8 cellular contexts compared by ENCODE assay signal in genomic region chr3:99808163-99808794, GRCh38. TPM values are rescaled to one million over a fixed set of nuclear protein-coding genes. Genes with fewer than 3 reads are reported as not detected.
DNase-seq lines count a peak whose midpoint lies in the region; ATAC-seq and TF ChIP-seq lines count a peak whose summit lies in the region.

No MANE protein-coding gene starts in this region.

- TF ChIP-seq EP300 in SK-N-SH (IDR thresholded peaks at IDR 0.05; ENCODE audit: borderline replicate concordance in 1 of 2, low read depth in 1 of 2, low read length in 1 of 2) (no peak), transverse colon (IDR thresholded peaks at IDR 0.05; ENCODE audit: low read depth) (no peak)

- H3K4me1 ChIP-seq in SK-N-SH (ENCODE audit: control insufficient read depth in 1 of 2, insufficient read depth in 2 of 2, low read depth in 1 of 2, low read length in 1 of 2), result no peaks in the 10 kb centered on the region
- no peaks in the 10 kb centered on the region for H3K4me1 ChIP-seq in lung (ENCODE audit: control insufficient read depth in 2 of 2, insufficient read depth in 2 of 2, low read length in 2 of 2)
- no peaks in the 10 kb centered on the region for H3K4me1 ChIP-seq in transverse colon

- no peak overlapping the region for H3K9ac ChIP-seq in SK-N-SH

- WGBS in SK-N-SH (ENCODE audit: low lambda C conversion rate), result 39% methylated on average over 3 of the region's 4 CpGs
- WGBS in lung, 2 donors, result 52 to 54% methylated on average over 4 of the region's 4 CpGs
- 40 to 52% methylated on average over 2 to 4 of the region's 4 CpGs for WGBS in transverse colon (ENCODE audit: low coverage in 1 of 2), 2 donors

- peak; percentile 59 for TF ChIP-seq RAD21 in SK-N-SH (IDR thresholded peaks at IDR 0.05; ENCODE audit: low read length)

- H3K9me3 ChIP-seq in SK-N-SH, result no peaks in the 10 kb centered on the region; the same call in 1 of the 2 replicates
- H3K9me3 ChIP-seq in lung (ENCODE audit: control insufficient read depth in 2 of 2, insufficient read depth in 1 of 2, low read length in 1 of 2), result peaks cover 0 to 6% of the 10 kb centered on the region in 2 donors
- peaks cover 9 to 17% of the 10 kb centered on the region in 2 donors for H3K9me3 ChIP-seq in transverse colon

- H3K36me3 ChIP-seq in SK-N-SH (replicated peaks in 1 of 2; ENCODE audit: control insufficient read depth in 1 of 2, insufficient read depth in 2 of 2, low read length in 1 of 2), result no peaks in the 10 kb centered on the region
- no peaks in the 10 kb centered on the region for H3K36me3 ChIP-seq in lung (ENCODE audit: control insufficient read depth in 2 of 2, insufficient read depth in 2 of 2, low read length in 2 of 2)
- H3K36me3 ChIP-seq in transverse colon, result no peaks in the 10 kb centered on the region

- no peaks in the 10 kb centered on the region for H3F3A ChIP-seq in SK-N-SH (replicated peaks; ENCODE audit: insufficient read depth)

- no peak overlapping the region for H3K4me2 ChIP-seq in SK-N-SH

- peak; percentile 68 for DNase-seq in DMS53 treated with DMSO at 0.1 percent for 48 hours (lab: John Stamatoyannopoulos, UW; ENCODE audit: unreplicated experiment)
- peak; percentile 45 for DNase-seq in MV-4-11 (lab: John Stamatoyannopoulos, UW)
- DNase-seq in SK-N-SH, result peak; percentile 53
- peak; percentile 93 for DNase-seq in dermis blood vessel endothelial cell
- peak; percentile 55 for DNase-seq in lung (ENCODE audit: low spot score)
- DNase-seq in transverse colon, result peak; percentile 29

- peak; percentile 65 for ATAC-seq in GM21390 (IDR thresholded peaks at IDR 0.05; ENCODE audit: unreplicated experiment)
- ATAC-seq in lung (ENCODE audit: insufficient read depth, low FRiP score), result no peak
- no peak for ATAC-seq in HG02763 (IDR thresholded peaks at IDR 0.05; ENCODE audit: unreplicated experiment)

- POLR2A ChIA-PET in SK-N-SH (lab: Yijun Ruan, JAX), result no interaction called here

- H3K27ac ChIP-seq in SK-N-SH (ENCODE audit: low read depth in 2 of 2, low read length in 1 of 2) (no peak overlapping the region), lung (ENCODE audit: low read depth in 1 of 2, low read length in 1 of 2) (no peak overlapping the region), transverse colon (no peak overlapping the region)

- TF ChIP-seq CTCF in SK-N-SH (IDR thresholded peaks at IDR 0.05), result peak; percentile 82
- peak; percentile 44 for TF ChIP-seq CTCF in lung (IDR thresholded peaks at IDR 0.05; ENCODE audit: control extremely low read depth, extremely low read depth)
- peak; percentile 44 to 77 (median 66) for TF ChIP-seq CTCF in transverse colon (IDR thresholded peaks at IDR 0.05)

- TF ChIP-seq POLR2A in transverse colon (IDR thresholded peaks at IDR 0.05), result no peak

- H3K27me3 ChIP-seq in SK-N-SH (ENCODE audit: insufficient read depth) (no peaks in the 10 kb centered on the region), lung (ENCODE audit: control insufficient read depth, insufficient read depth) (no peaks in the 10 kb centered on the region), transverse colon (no peaks in the 10 kb centered on the region)

- intact Hi-C loops in transverse colon (cut with DNase I; ENCODE audit: low total_unique reads), result loop anchor here (5.0 kb wide), 2 partner anchors 609 to 1689 kb away; no protein-coding TSS in a partner anchor

- no peak overlapping the region for H2AFZ ChIP-seq in SK-N-SH (ENCODE audit: low read depth)

- H3K9me2 ChIP-seq in SK-N-SH, result no peaks in the 10 kb centered on the region

- no peaks in the 10 kb centered on the region for H4K20me1 ChIP-seq in SK-N-SH (ENCODE audit: insufficient read depth)

- no peak overlapping the region; a peak in 1 of 4 replicates for H3K4me3 ChIP-seq in SK-N-SH (ENCODE audit: low read depth in 2 of 2, low read length in 1 of 2)
- H3K4me3 ChIP-seq in lung, result no peak overlapping the region
- H3K4me3 ChIP-seq in transverse colon, result no peak overlapping the region

- H3K79me2 ChIP-seq in SK-N-SH (ENCODE audit: insufficient read depth), result no peaks in the 10 kb centered on the region

- CTCF ChIA-PET in SK-N-SH (lab: Yijun Ruan, JAX), result interaction anchor here (0.7 to 3.1 kb wide), 18 partner anchors 9 to 331 kb away, joined by 3 to 22 read pairs (median 4); partner anchors contain the start of gene CMSS1

- in situ Hi-C loops in transverse colon (cut with MboI; ENCODE audit: low pct_ligation_motif_present in 1 of 4, low pct_unique_long_range_greater_than_20kb in 1 of 4, low sequenced_read_pairs in 3 of 4), result no loop called here

TF ChIP-seq in SK-N-SH, 30 proteins besides CTCF, POLR2A, EP300 and RAD21:
- TF ChIP-seq ELF1 (IDR thresholded peaks at IDR 0.05) (no peak), TAF1 (IDR thresholded peaks at IDR 0.05; ENCODE audit: borderline replicate concordance, low read depth, low read length) (no peak), NFIC (IDR thresholded peaks at IDR 0.05; ENCODE audit: borderline replicate concordance) (no peak), FOXM1 (IDR thresholded peaks at IDR 0.05; ENCODE audit: low read depth) (no peak), SMC3 (IDR thresholded peaks at IDR 0.05; ENCODE audit: low read depth, low read length) (peak; percentile 39)
TF ChIP-seq in SK-N-SH: peak in this region for 1.

RNA-seq across cellular contexts. Expression of gene CMSS1, which starts 9.4 kb away (rescaled TPM):
- 9.1 and 9.2 TPM in 2 replicates for polyA plus RNA-seq in SK-N-SH (2012; rRNA removed)
- polyA plus RNA-seq in SK-N-SH (2012; cell fraction: cytosol; rRNA removed), result 14.6 and 20.5 TPM in 2 replicates
- polyA plus RNA-seq in SK-N-SH (2012; cell fraction: nucleus; rRNA removed), result 1.9 and 5.4 TPM in 2 replicates
- total RNA-seq in dermis blood vessel endothelial cell, result 7.5 and 15.5 TPM in 2 replicates
- total RNA-seq in lung, result 10 to 100 TPM; 12.3 to 28.9 TPM
- 10 to 100 TPM; 20.0 to 25.2 TPM for polyA plus RNA-seq in lung
- total RNA-seq in transverse colon, result 10 to 100 TPM in 1 of 4 donors, 1 to 10 TPM in 3; 2.4 to 29.9 (median 5.2) TPM

Comparison
In these comparisons a context has a peak if more than half of its experiments do, and no peak if none do; other contexts are left out.
1. DNase-seq: peak in every context shown above with its lines; median percentile 93 in dermis blood vessel endothelial cell; 68 in DMS53 treated with DMSO at 0.1 percent for 48 hours; 55 in lung; 53 in SK-N-SH; 45 in MV-4-11; 29 in transverse colon.